Comparison of ENCODE assay signal across 1 cellular context in genomic region chr16:55832788-55833583, GRCh38.
TF ChIP-seq lines count a peak whose summit lies in the region.

Gene CES1 (minus strand): TSS chr16:55833096. CDS start chr16:55833055, 41 bp downstream.

TF ChIP-seq in HepG2, 621 proteins besides CTCF, POLR2A, EP300 and RAD21 (continued from another document and continues in another):
- TF ChIP-seq, protein P1, sequence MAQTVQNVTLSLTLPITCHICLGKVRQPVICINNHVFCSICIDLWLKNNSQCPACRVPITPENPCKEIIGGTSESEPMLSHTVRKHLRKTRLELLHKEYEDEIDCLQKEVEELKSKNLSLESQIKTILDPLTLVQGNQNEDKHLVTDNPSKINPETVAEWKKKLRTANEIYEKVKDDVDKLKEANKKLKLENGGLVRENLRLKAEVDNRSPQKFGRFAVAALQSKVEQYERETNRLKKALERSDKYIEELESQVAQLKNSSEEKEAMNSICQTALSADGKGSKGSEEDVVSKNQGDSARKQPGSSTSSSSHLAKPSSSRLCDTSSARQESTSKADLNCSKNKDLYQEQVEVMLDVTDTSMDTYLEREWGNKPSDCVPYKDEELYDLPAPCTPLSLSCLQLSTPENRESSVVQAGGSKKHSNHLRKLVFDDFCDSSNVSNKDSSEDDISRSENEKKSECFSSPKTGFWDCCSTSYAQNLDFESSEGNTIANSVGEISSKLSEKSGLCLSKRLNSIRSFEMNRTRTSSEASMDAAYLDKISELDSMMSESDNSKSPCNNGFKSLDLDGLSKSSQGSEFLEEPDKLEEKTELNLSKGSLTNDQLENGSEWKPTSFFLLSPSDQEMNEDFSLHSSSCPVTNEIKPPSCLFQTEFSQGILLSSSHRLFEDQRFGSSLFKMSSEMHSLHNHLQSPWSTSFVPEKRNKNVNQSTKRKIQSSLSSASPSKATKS (CRISPR knock-in tag; IDR thresholded peaks at IDR 0.05) = 0 out of 2 replicates have a peak, but pooled peaks have one; percentile 87
- TF ChIP-seq ZSCAN31 (CRISPR knock-in tag; IDR thresholded peaks at IDR 0.05; ENCODE audit: low read depth) (peak; percentile 73), SNAPC5 (CRISPR knock-in tag; IDR thresholded peaks at IDR 0.05; ENCODE audit: borderline replicate concordance) (no peak), SPEN (CRISPR knock-in tag; IDR thresholded peaks at IDR 0.05; ENCODE audit: low read depth) (peak; percentile 59), ZBTB38 (CRISPR knock-in tag; IDR thresholded peaks at IDR 0.05) (peak; percentile 12; the same call in 1 of the 2 replicates), ISL2 (CRISPR knock-in tag; IDR thresholded peaks at IDR 0.05) (peak; percentile 84), TOPORS (CRISPR knock-in tag; IDR thresholded peaks at IDR 0.05) (peak; percentile 53; the same call in 1 of the 2 replicates), RXRA (CRISPR knock-in tag; IDR thresholded peaks at IDR 0.05) (peak; percentile 78), CEBPG (CRISPR knock-in tag; IDR thresholded peaks at IDR 0.05) (peak; percentile 87), ZFP37 (CRISPR knock-in tag; IDR thresholded peaks at IDR 0.05; ENCODE audit: borderline replicate concordance) (peak; percentile 66; the same call in 1 of the 2 replicates), ATF7-NPFF (CRISPR knock-in tag; IDR thresholded peaks at IDR 0.05; ENCODE audit: low read depth) (peak; percentile 55; the same call in 1 of the 2 replicates), ERF (CRISPR knock-in tag; IDR thresholded peaks at IDR 0.05) (no peak; the same call in 1 of the 2 replicates), MLLT10 (CRISPR knock-in tag; IDR thresholded peaks at IDR 0.05) (no peak), IRX3 (CRISPR knock-in tag; IDR thresholded peaks at IDR 0.05; ENCODE audit: borderline replicate concordance, low read depth) (no peak; the same call in 1 of the 2 replicates), TAF1 (CRISPR knock-in tag; IDR thresholded peaks at IDR 0.05) (peak; percentile 68), ZSCAN29 (CRISPR knock-in tag; conservative IDR thresholded peaks at IDR 0.05) (peak; percentile 20; the same call in 1 of the 2 replicates), ZNF550 (CRISPR knock-in tag; IDR thresholded peaks at IDR 0.05; ENCODE audit: borderline replicate concordance) (no peak), ZNF34 (CRISPR knock-in tag; IDR thresholded peaks at IDR 0.05; ENCODE audit: borderline replicate concordance) (0 out of 2 replicates have a peak, but pooled peaks have one; percentile 65), ZMYM4 (CRISPR knock-in tag; IDR thresholded peaks at IDR 0.05) (peak; percentile 73), HOXA5 (CRISPR knock-in tag; IDR thresholded peaks at IDR 0.05) (peak; percentile 51; the same call in 1 of the 2 replicates), BORCS8-MEF2B (CRISPR knock-in tag; IDR thresholded peaks at IDR 0.05) (peak; percentile 70; the same call in 1 of the 2 replicates), CREM (IDR thresholded peaks at IDR 0.05) (peak; percentile 79; the same call in 1 of the 2 replicates), CREM (CRISPR knock-in tag; IDR thresholded peaks at IDR 0.05) (no peak), ZNF292 (CRISPR knock-in tag; IDR thresholded peaks at IDR 0.05; ENCODE audit: borderline replicate concordance, low read depth) (peak; percentile 35; the same call in 1 of the 2 replicates), ZIK1 (CRISPR knock-in tag; IDR thresholded peaks at IDR 0.05; ENCODE audit: borderline replicate concordance, low read depth) (no peak), KDM1A (CRISPR knock-in tag; IDR thresholded peaks at IDR 0.05) (peak; percentile 53; the same call in 1 of the 2 replicates), CCAR2 (optimal IDR thresholded peaks at IDR 0.05; ENCODE audit: low read depth, low read length) (peak; percentile 54), DPF2 (CRISPR knock-in tag; IDR thresholded peaks at IDR 0.05; ENCODE audit: borderline replicate concordance, low read depth) (peak; percentile 72), TGIF2 (CRISPR knock-in tag; IDR thresholded peaks at IDR 0.05) (peak; percentile 78), SNAPC2 (CRISPR knock-in tag; IDR thresholded peaks at IDR 0.05) (peak; percentile 75), NCOA2 (CRISPR knock-in tag; IDR thresholded peaks at IDR 0.05) (peak; percentile 73), ZNF563 (CRISPR knock-in tag; IDR thresholded peaks at IDR 0.05) (no peak), RARA (CRISPR knock-in tag; IDR thresholded peaks at IDR 0.05) (peak; percentile 89)
- TF ChIP-seq, protein P2, sequence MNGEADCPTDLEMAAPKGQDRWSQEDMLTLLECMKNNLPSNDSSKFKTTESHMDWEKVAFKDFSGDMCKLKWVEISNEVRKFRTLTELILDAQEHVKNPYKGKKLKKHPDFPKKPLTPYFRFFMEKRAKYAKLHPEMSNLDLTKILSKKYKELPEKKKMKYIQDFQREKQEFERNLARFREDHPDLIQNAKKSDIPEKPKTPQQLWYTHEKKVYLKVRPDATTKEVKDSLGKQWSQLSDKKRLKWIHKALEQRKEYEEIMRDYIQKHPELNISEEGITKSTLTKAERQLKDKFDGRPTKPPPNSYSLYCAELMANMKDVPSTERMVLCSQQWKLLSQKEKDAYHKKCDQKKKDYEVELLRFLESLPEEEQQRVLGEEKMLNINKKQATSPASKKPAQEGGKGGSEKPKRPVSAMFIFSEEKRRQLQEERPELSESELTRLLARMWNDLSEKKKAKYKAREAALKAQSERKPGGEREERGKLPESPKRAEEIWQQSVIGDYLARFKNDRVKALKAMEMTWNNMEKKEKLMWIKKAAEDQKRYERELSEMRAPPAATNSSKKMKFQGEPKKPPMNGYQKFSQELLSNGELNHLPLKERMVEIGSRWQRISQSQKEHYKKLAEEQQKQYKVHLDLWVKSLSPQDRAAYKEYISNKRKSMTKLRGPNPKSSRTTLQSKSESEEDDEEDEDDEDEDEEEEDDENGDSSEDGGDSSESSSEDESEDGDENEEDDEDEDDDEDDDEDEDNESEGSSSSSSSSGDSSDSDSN (CRISPR knock-in tag; IDR thresholded peaks at IDR 0.05) = peak; percentile 15; the same call in 1 of the 2 replicates
- TF ChIP-seq, protein P3, sequence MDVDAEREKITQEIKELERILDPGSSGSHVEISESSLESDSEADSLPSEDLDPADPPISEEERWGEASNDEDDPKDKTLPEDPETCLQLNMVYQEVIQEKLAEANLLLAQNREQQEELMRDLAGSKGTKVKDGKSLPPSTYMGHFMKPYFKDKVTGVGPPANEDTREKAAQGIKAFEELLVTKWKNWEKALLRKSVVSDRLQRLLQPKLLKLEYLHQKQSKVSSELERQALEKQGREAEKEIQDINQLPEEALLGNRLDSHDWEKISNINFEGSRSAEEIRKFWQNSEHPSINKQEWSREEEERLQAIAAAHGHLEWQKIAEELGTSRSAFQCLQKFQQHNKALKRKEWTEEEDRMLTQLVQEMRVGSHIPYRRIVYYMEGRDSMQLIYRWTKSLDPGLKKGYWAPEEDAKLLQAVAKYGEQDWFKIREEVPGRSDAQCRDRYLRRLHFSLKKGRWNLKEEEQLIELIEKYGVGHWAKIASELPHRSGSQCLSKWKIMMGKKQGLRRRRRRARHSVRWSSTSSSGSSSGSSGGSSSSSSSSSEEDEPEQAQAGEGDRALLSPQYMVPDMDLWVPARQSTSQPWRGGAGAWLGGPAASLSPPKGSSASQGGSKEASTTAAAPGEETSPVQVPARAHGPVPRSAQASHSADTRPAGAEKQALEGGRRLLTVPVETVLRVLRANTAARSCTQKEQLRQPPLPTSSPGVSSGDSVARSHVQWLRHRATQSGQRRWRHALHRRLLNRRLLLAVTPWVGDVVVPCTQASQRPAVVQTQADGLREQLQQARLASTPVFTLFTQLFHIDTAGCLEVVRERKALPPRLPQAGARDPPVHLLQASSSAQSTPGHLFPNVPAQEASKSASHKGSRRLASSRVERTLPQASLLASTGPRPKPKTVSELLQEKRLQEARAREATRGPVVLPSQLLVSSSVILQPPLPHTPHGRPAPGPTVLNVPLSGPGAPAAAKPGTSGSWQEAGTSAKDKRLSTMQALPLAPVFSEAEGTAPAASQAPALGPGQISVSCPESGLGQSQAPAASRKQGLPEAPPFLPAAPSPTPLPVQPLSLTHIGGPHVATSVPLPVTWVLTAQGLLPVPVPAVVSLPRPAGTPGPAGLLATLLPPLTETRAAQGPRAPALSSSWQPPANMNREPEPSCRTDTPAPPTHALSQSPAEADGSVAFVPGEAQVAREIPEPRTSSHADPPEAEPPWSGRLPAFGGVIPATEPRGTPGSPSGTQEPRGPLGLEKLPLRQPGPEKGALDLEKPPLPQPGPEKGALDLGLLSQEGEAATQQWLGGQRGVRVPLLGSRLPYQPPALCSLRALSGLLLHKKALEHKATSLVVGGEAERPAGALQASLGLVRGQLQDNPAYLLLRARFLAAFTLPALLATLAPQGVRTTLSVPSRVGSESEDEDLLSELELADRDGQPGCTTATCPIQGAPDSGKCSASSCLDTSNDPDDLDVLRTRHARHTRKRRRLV (CRISPR knock-in tag; IDR thresholded peaks at IDR 0.05) = no peak
- TF ChIP-seq, protein P4, sequence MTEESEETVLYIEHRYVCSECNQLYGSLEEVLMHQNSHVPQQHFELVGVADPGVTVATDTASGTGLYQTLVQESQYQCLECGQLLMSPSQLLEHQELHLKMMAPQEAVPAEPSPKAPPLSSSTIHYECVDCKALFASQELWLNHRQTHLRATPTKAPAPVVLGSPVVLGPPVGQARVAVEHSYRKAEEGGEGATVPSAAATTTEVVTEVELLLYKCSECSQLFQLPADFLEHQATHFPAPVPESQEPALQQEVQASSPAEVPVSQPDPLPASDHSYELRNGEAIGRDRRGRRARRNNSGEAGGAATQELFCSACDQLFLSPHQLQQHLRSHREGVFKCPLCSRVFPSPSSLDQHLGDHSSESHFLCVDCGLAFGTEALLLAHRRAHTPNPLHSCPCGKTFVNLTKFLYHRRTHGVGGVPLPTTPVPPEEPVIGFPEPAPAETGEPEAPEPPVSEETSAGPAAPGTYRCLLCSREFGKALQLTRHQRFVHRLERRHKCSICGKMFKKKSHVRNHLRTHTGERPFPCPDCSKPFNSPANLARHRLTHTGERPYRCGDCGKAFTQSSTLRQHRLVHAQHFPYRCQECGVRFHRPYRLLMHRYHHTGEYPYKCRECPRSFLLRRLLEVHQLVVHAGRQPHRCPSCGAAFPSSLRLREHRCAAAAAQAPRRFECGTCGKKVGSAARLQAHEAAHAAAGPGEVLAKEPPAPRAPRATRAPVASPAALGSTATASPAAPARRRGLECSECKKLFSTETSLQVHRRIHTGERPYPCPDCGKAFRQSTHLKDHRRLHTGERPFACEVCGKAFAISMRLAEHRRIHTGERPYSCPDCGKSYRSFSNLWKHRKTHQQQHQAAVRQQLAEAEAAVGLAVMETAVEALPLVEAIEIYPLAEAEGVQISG (CRISPR knock-in tag; IDR thresholded peaks at IDR 0.05) = peak; percentile 42; the same call in 1 of the 2 replicates
- TF ChIP-seq, protein P5, sequence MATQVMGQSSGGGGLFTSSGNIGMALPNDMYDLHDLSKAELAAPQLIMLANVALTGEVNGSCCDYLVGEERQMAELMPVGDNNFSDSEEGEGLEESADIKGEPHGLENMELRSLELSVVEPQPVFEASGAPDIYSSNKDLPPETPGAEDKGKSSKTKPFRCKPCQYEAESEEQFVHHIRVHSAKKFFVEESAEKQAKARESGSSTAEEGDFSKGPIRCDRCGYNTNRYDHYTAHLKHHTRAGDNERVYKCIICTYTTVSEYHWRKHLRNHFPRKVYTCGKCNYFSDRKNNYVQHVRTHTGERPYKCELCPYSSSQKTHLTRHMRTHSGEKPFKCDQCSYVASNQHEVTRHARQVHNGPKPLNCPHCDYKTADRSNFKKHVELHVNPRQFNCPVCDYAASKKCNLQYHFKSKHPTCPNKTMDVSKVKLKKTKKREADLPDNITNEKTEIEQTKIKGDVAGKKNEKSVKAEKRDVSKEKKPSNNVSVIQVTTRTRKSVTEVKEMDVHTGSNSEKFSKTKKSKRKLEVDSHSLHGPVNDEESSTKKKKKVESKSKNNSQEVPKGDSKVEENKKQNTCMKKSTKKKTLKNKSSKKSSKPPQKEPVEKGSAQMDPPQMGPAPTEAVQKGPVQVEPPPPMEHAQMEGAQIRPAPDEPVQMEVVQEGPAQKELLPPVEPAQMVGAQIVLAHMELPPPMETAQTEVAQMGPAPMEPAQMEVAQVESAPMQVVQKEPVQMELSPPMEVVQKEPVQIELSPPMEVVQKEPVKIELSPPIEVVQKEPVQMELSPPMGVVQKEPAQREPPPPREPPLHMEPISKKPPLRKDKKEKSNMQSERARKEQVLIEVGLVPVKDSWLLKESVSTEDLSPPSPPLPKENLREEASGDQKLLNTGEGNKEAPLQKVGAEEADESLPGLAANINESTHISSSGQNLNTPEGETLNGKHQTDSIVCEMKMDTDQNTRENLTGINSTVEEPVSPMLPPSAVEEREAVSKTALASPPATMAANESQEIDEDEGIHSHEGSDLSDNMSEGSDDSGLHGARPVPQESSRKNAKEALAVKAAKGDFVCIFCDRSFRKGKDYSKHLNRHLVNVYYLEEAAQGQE (IDR thresholded peaks at IDR 0.05; ENCODE audit: borderline replicate concordance in 1 of 2, low read depth in 1 of 2, low read length in 2 of 2) = no peak; a peak in 1 of 4 replicates
- TF ChIP-seq, protein P6, sequence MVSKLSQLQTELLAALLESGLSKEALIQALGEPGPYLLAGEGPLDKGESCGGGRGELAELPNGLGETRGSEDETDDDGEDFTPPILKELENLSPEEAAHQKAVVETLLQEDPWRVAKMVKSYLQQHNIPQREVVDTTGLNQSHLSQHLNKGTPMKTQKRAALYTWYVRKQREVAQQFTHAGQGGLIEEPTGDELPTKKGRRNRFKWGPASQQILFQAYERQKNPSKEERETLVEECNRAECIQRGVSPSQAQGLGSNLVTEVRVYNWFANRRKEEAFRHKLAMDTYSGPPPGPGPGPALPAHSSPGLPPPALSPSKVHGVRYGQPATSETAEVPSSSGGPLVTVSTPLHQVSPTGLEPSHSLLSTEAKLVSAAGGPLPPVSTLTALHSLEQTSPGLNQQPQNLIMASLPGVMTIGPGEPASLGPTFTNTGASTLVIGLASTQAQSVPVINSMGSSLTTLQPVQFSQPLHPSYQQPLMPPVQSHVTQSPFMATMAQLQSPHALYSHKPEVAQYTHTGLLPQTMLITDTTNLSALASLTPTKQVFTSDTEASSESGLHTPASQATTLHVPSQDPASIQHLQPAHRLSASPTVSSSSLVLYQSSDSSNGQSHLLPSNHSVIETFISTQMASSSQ (IDR thresholded peaks at IDR 0.05; ENCODE audit: low read depth) = peak; percentile 62
- TF ChIP-seq, protein P6 (CRISPR knock-in tag; IDR thresholded peaks at IDR 0.05; ENCODE audit: borderline replicate concordance) = no peak; the same call in 1 of the 2 replicates
